In genomic region chr4:16199132-16199531, GRCh38 we compare ENCODE assay signal across 8 cellular contexts. TPM values are rescaled to one million over a fixed set of nuclear protein-coding genes. Genes with fewer than 3 reads are reported as not detected.
DNase-seq lines count a peak whose midpoint lies in the region; TF ChIP-seq lines count a peak whose summit lies in the region.

No MANE protein-coding gene starts in this region.

- H3K4me1 ChIP-seq in vagina (peaks cover 21% of the 10 kb centered on the region), spleen (peaks cover 3 to 83% (median 37%) of the 10 kb centered on the region in 6 donors)

- TF ChIP-seq CTCF in vagina (IDR thresholded peaks at IDR 0.05), result no peak
- TF ChIP-seq CTCF in spleen (IDR thresholded peaks at IDR 0.05 in 8 of 11, conservative IDR thresholded peaks at IDR 0.05 in 3 of 11), result peak in 2 of 11 experiments; percentile 14 to 17

- H3K27ac ChIP-seq in vagina, result no peak overlapping the region
- no peak overlapping the region for H3K27ac ChIP-seq in spleen

- H3K36me3 ChIP-seq in vagina (no peaks in the 10 kb centered on the region), spleen (peaks cover 0 to 35% (median 0%) of the 10 kb centered on the region in 6 donors)

- intact Hi-C loops in vagina (cut with DNase I), result no loop called here
- intact Hi-C loops in spleen (cut with DNase I; ENCODE audit: low total_unique reads), result loop anchor here (10.0 kb wide), 1 partner anchor 66 kb away; no protein-coding TSS in a partner anchor

- H3K4me3 ChIP-seq in vagina (no peak overlapping the region), spleen (no peak overlapping the region)

- DNase-seq in AML-193 (lab: John Stamatoyannopoulos, UW), result peak; percentile 8 to 49
- peak; percentile 29 for DNase-seq in HCEC 1CT
- peak; percentile 7 for DNase-seq in SK-N-DZ (ENCODE audit: low spot score)
- peak; percentile 12 for DNase-seq in hepatic stellate cell (ENCODE audit: low spot score)
- no peak for DNase-seq in vagina (ENCODE audit: extremely low spot score in 2 of 2)
- no peak for DNase-seq in spleen
- no peak for DNase-seq in GM19240 (ENCODE audit: insufficient read length, low spot score)
- no peak for DNase-seq in GF-D8 (lab: John Stamatoyannopoulos, UW)

- H3K9me3 ChIP-seq in vagina (no peaks in the 10 kb centered on the region), spleen (no peaks in the 10 kb centered on the region)

- TF ChIP-seq POLR2A in vagina (IDR thresholded peaks at IDR 0.05), result no peak
- TF ChIP-seq POLR2A in spleen (IDR thresholded peaks at IDR 0.05), result no peak

- H3K27me3 ChIP-seq in vagina (no peaks in the 10 kb centered on the region), spleen (replicated peaks in 1 of 7) (no peaks in the 10 kb centered on the region)

RNA-seq across cellular contexts. Expression of gene TAPT1, which starts 27.1 kb away (rescaled TPM):
- 8.6 and 9.7 TPM in 2 replicates for polyA plus RNA-seq in SK-N-DZ (2014; cell fraction: cytosol; rRNA removed)
- polyA plus RNA-seq in SK-N-DZ (2014; cell fraction: nucleus; rRNA removed), result 18.1 and 23.1 TPM in 2 replicates
- 28.5 TPM for total RNA-seq in vagina
- total RNA-seq in spleen, result 10 to 100 TPM; 33.3 to 53.7 (median 45.2) TPM
- 10 to 100 TPM; 10.7 to 19.2 (median 12.6) TPM for polyA plus RNA-seq in spleen

Comparison
In these comparisons a context has a peak if more than half of its experiments do, and no peak if none do; other contexts are left out.
1. DNase-seq: peak in AML-193 (2 of 2), HCEC 1CT (single experiment), SK-N-DZ (single experiment) and hepatic stellate cell (single experiment); none in vagina (0 of 2), spleen (single experiment), GM19240 (single experiment) and GF-D8 (single experiment).